ENCODE assay signal across 19 cellular contexts in genomic region chr3:182895513-182896112, GRCh38.
"Had no signal": no experiment of that assay in that cellular context is flagged by ENCODE, and none has a peak within 500 bp of the region (broad histone marks: within the 10 kb centered on the region; RNA-seq: fewer than 3 reads in every experiment).

No MANE protein-coding gene starts in this region.

- H3K27ac Mint-ChIP-seq: activated CD4-positive, alpha-beta memory T cell treated with anti-CD3 and anti-CD28 coated beads for 36 hours; activated CD4-positive, alpha-beta T cell treated with anti-CD3 and anti-CD28 coated beads for 36 hours; activated CD8-positive, alpha-beta memory T cell treated with anti-CD3 and anti-CD28 coated beads, Interleukin-2, amount 10 ng/mL, durations not matched to agents 7 days and 5 days; activated naive CD8-positive, alpha-beta T cell treated with anti-CD3 and anti-CD28 coated beads for 36 hours; progenitor cell of endocrine pancreas had no signal

- H3K27me3 Mint-ChIP-seq: activated CD4-positive, alpha-beta memory T cell treated with anti-CD3 and anti-CD28 coated beads for 36 hours; activated CD4-positive, alpha-beta T cell treated with anti-CD3 and anti-CD28 coated beads for 36 hours; activated CD8-positive, alpha-beta memory T cell treated with anti-CD3 and anti-CD28 coated beads, Interleukin-2, amount 10 ng/mL, durations not matched to agents 7 days and 5 days; activated naive CD8-positive, alpha-beta T cell treated with anti-CD3 and anti-CD28 coated beads for 36 hours; progenitor cell of endocrine pancreas; T-cell had no signal

- H3K4me3 Mint-ChIP-seq: activated CD4-positive, alpha-beta memory T cell treated with anti-CD3 and anti-CD28 coated beads for 36 hours; activated CD4-positive, alpha-beta T cell treated with anti-CD3 and anti-CD28 coated beads for 36 hours; activated CD8-positive, alpha-beta memory T cell treated with anti-CD3 and anti-CD28 coated beads, Interleukin-2, amount 10 ng/mL, durations not matched to agents 7 days and 5 days; activated naive CD8-positive, alpha-beta T cell treated with anti-CD3 and anti-CD28 coated beads for 36 hours; activated T-cell treated with anti-CD3 and anti-CD28 coated beads, Interleukin-2, amount 50 U/mL, for 4 hours; nephron; T-cell had no signal

- H3K4me1 Mint-ChIP-seq: activated CD4-positive, alpha-beta T cell treated with anti-CD3 and anti-CD28 coated beads for 36 hours; activated CD8-positive, alpha-beta memory T cell treated with anti-CD3 and anti-CD28 coated beads, Interleukin-2, amount 10 ng/mL, durations not matched to agents 7 days and 5 days had no signal

- DNase-seq: activated CD4-positive, alpha-beta memory T cell treated with anti-CD3 and anti-CD28 coated beads for 36 hours; activated CD4-positive, alpha-beta T cell treated with anti-CD3 and anti-CD28 coated beads for 36 hours; activated CD8-positive, alpha-beta memory T cell treated with anti-CD3 and anti-CD28 coated beads, Interleukin-2, amount 10 ng/mL, durations not matched to agents 7 days and 5 days; activated gamma-delta T cell treated with Interleukin-2 at 50 U/mL for 16 hours; activated naive CD8-positive, alpha-beta T cell treated with anti-CD3 and anti-CD28 coated beads for 36 hours; activated T-cell treated with anti-CD3 and anti-CD28 coated beads, Interleukin-2, amount 50 U/mL, for 4 hours; amygdala; body of pancreas; central memory CD4-positive, alpha-beta T cell; esophagus squamous epithelium; mammary epithelial cell; SK-N-SH; spleen; T-cell; T1000; thyroid gland had no signal

- ATAC-seq: activated CD4-positive, alpha-beta T cell treated with anti-CD3 and anti-CD28 coated beads for 36 hours; activated CD8-positive, alpha-beta memory T cell treated with anti-CD3 and anti-CD28 coated beads, Interleukin-2, amount 10 ng/mL, durations not matched to agents 7 days and 5 days; activated T-cell treated with anti-CD3 and anti-CD28 coated beads, Interleukin-2, amount 50 U/mL, for 4 hours; body of pancreas; sciatic nerve; T-cell had no signal

- H3K9me3 Mint-ChIP-seq: activated CD4-positive, alpha-beta memory T cell treated with anti-CD3 and anti-CD28 coated beads for 36 hours; activated naive CD8-positive, alpha-beta T cell treated with anti-CD3 and anti-CD28 coated beads for 36 hours; activated T-cell treated with anti-CD3 and anti-CD28 coated beads, Interleukin-2, amount 50 U/mL, for 4 hours; nephron; T-cell had no signal
